ENCODE assay signal across 8 cellular contexts in genomic region chr10:7819126-7819470, GRCh38. TPM values are rescaled to one million over a fixed set of nuclear protein-coding genes. Genes with fewer than 3 reads are reported as not detected.
A peak's percentile ranks its signal among the peaks of the same experiment; 100 is the strongest.
DNase-seq lines count a peak whose midpoint lies in the region; ATAC-seq, FAIRE-seq and TF ChIP-seq lines count a peak whose summit lies in the region.

No MANE protein-coding gene starts in this region.

- no peaks in the 10 kb centered on the region for H4K20me1 ChIP-seq in GM12878 (ENCODE audit: control insufficient read depth, insufficient read depth)

- FAIRE-seq in GM12878 (lab: Jason Lieb, UNC), result peak; percentile 13
- no peak for FAIRE-seq in HTR-8/SVneo (lab: Jason Lieb, UNC)

- peak overlapping the region; percentile 80 for H3K4me2 ChIP-seq in GM12878 (ENCODE audit: control insufficient read depth, insufficient read depth)

- H3K36me3 ChIP-seq in GM12878 (ENCODE audit: control insufficient read depth in 2 of 2, insufficient read depth in 2 of 2, low read length in 1 of 2), result no peaks in the 10 kb centered on the region; a peak in 1 of 4 replicates

- BruUV-seq in GM12878 (replicated peaks; lab: Mats Ljungman, UMichigan), result no TSS peak

- CTCF ChIA-PET in GM12878 (lab: Yijun Ruan, JAX), result interaction anchor here (0.9 to 4.7 kb wide), 6 partner anchors 9 to 294 kb away, joined by 3 to 30 read pairs (median 4); partner anchors contain the start of genes ATP5F1C and KIN

- peak overlapping the region; percentile 92 to 99 for H3K4me3 Mint-ChIP-seq in CD14-positive monocyte

- POLR2A ChIA-PET in GM12878 (lab: Charles Lee), result interaction anchor here (0.5 to 2.2 kb wide), 4 partner anchors 10 to 409 kb away, joined by 3 to 16 read pairs (median 7); partner anchors contain the start of genes ATP5F1C, KIN and SFMBT2

- peaks cover 24% of the 10 kb centered on the region for H3K4me1 Mint-ChIP-seq in CD14-positive monocyte

- TF ChIP-seq CTCF in CD14-positive monocyte (IDR thresholded peaks at IDR 0.05) (peak; percentile 16), GM12878 (IDR thresholded peaks at IDR 0.05 in 2 of 3, conservative IDR thresholded peaks at IDR 0.05 in 1 of 3; ENCODE audit: control insufficient read depth in 2 of 3, extremely low read depth in 1 of 3, insufficient read depth in 1 of 3, low read depth in 3 of 3, low read length in 3 of 3) (peak; percentile 17 to 45 (median 31); a peak in 4 of 6 replicates)

- H3K4me1 ChIP-seq in GM12878 (ENCODE audit: control insufficient read depth, insufficient read depth, low read length), result no peaks in the 10 kb centered on the region

- ATAC-seq in GM18907 (IDR thresholded peaks at IDR 0.05; ENCODE audit: unreplicated experiment), result peak; percentile 48
- peak; percentile 52 for ATAC-seq in HG03108 (IDR thresholded peaks at IDR 0.05; ENCODE audit: unreplicated experiment)
- ATAC-seq in GM12878, result peak; percentile 76

- TF ChIP-seq POLR2A in GM12878 (IDR thresholded peaks at IDR 0.05; ENCODE audit: low read depth, low read length), result no peak

- in situ Hi-C loops in GM12878 (cut with MboI), result no loop called here

- peak overlapping the region; percentile 93 for H3K4me3 ChIP-seq in GM12878
- H3K4me3 ChIP-seq in iPS-11a (ENCODE audit: low read depth, low read length), result peak overlapping the region; percentile 94

- H3K79me2 ChIP-seq in GM12878 (ENCODE audit: control insufficient read depth, insufficient read depth, low read length), result peaks cover 11% of the 10 kb centered on the region

- peak overlapping the region; percentile 88 for H3K9ac ChIP-seq in GM12878 (ENCODE audit: control insufficient read depth, insufficient read depth, low read length)

- H3K9me3 Mint-ChIP-seq in CD14-positive monocyte, result no peaks in the 10 kb centered on the region

- H3K27ac Mint-ChIP-seq in CD14-positive monocyte, result peak overlapping the region; percentile 68 to 94 (median 82)

- TF ChIP-seq RAD21 in GM12878 (IDR thresholded peaks at IDR 0.05; ENCODE audit: insufficient read depth, low read depth, low read length), result no peak

- RAD21 ChIA-PET in GM12878 (lab: Charles Lee; ENCODE audit: unreplicated experiment), result interaction anchor here (2.2 to 2.3 kb wide), 2 partner anchors 31 to 294 kb away, joined by 7 read pairs; partner anchors contain the start of genes ATP5F1C and KIN

- DNase-seq in CD14-positive monocyte (ENCODE audit: low spot score), result no peak
- DNase-seq in RPMI7951 (ENCODE audit: low read depth), result peak; percentile 59
- DNase-seq in GM12878 (ENCODE audit: low read depth, low spot score), result no peak
- peak; percentile 45 for DNase-seq in renal cortical epithelial cell (ENCODE audit: low read depth)
- DNase-seq in HTR-8/SVneo (ENCODE audit: insufficient read length, low spot score), result no peak

- peak overlapping the region; percentile 75; the same call in 1 of the 2 replicates for H3K27ac ChIP-seq in GM12878 (ENCODE audit: control insufficient read depth, insufficient read depth)

- WGBS in GM12878 (ENCODE audit: insufficient coverage, insufficient replicate concordance, low lambda C conversion rate, missing lambda C conversion rate), result under 1% methylated on average over 17 of the region's 17 CpGs

- peaks cover 2 to 6% (median 4%) of the 10 kb centered on the region in 3 donors for H3K27me3 Mint-ChIP-seq in CD14-positive monocyte (ENCODE audit: low read depth in 3 of 3)

- intact Hi-C loops in CD14-positive monocyte (cut with micrococcal nuclease), result loop anchor here (2.0 kb wide), 2 partner anchors 30 to 32 kb away; partner anchors contain the start of genes ATP5F1C (in 1 of the 2) and KIN (in 1 of the 2)
- intact Hi-C loops in GM12878 (cut with micrococcal nuclease; ENCODE audit: unreplicated experiment), result no loop called here

- peaks cover 8 to 24% of the 10 kb centered on the region in 2 donors for H3K36me3 Mint-ChIP-seq in CD14-positive monocyte

- SMC1A ChIA-PET in GM12878 (lab: Charles Lee; ENCODE audit: uncharacterized antibody, unreplicated experiment), result interaction anchor here (0.7 to 2.2 kb wide), 10 partner anchors 9 to 294 kb away, joined by 3 to 9 read pairs (median 4); partner anchors contain the start of genes ATP5F1C and KIN

- TF ChIP-seq EP300 in GM12878 (IDR thresholded peaks at IDR 0.05; ENCODE audit: borderline replicate concordance in 1 of 2, control insufficient read depth in 1 of 2, low read depth in 2 of 2, low read length in 2 of 2), result no peak

- H3K9me3 ChIP-seq in GM12878 (replicated peaks; ENCODE audit: control insufficient read depth, insufficient read depth, low read length), result no peaks in the 10 kb centered on the region

- peak overlapping the region; percentile 95 for H2AFZ ChIP-seq in GM12878 (ENCODE audit: control insufficient read depth, low read depth, low read length)

- H3K27me3 ChIP-seq in GM12878 (replicated peaks in 1 of 2; ENCODE audit: control insufficient read depth in 2 of 2, insufficient read depth in 2 of 2, low read length in 1 of 2), result no peaks in the 10 kb centered on the region

TF ChIP-seq in GM12878, 131 proteins besides CTCF, POLR2A, EP300 and RAD21 (continues in another document):
- TF ChIP-seq GABPA (IDR thresholded peaks at IDR 0.05; ENCODE audit: low read depth) (no peak), SMC3 (IDR thresholded peaks at IDR 0.05; ENCODE audit: borderline replicate concordance, low read length) (peak; percentile 25; the same call in 1 of the 2 replicates), TARDBP (IDR thresholded peaks at IDR 0.05; ENCODE audit: borderline replicate concordance) (no peak), CHD1 (IDR thresholded peaks at IDR 0.05; ENCODE audit: low read depth, low read length) (no peak)

RNA-seq across cellular contexts. Expression of gene TAF3, which starts 0.8 kb away (rescaled TPM):
- polyA plus RNA-seq in CD14-positive monocyte (1 to 10 TPM; 1.6 to 3.4 TPM), GM12878 (2011; rRNA removed) (2.5 and 3.1 TPM in 2 replicates), GM12878 (2014; fragmentation: Illumina TruSeq; extraction: Trizol) (8.2 and 9.7 TPM in 2 replicates), GM12878 (2014; fragmentation: Nextera tagmentation; extraction: Ambion mirVana) (1 to 10 TPM; 2.0 to 3.0 TPM), GM12878 (2014; rRNA removed) (3.8 and 3.9 TPM in 2 replicates), GM12878 (2016; fragmentation: Nextera tagmentation; extraction: Ambion mirVana) (10 to 100 TPM in 1 of 2 experiments, 1 to 10 TPM in 1; 9.8 to 10.1 TPM)
- 1.6 and 2.5 TPM in 2 replicates for total RNA-seq in RPMI7951 (2014; rRNA removed; shearing (Covaris generic))
- total RNA-seq in GM12878 (2013; cell fraction: nucleolus; rRNA removed), result 8.4 and 8.7 TPM in 2 replicates
- total RNA-seq in GM12878 (2014; rRNA removed) (2.6 and 2.7 TPM in 2 replicates), GM12878 (2014; rRNA removed; fragmentation: Illumina TruSeq; extraction: Trizol) (3.5 and 3.7 TPM in 2 replicates), GM12878 (2021) (8.1 and 8.7 TPM in 2 replicates), renal cortical epithelial cell (0.52 and 2.5 TPM in 2 replicates)
- polyA plus RNA-seq in GM12878 (2011; ENCODE audit: low read depth), result 2.2 TPM
- 1.8 and 2.3 TPM in 2 replicates for polyA plus RNA-seq in GM12878 (2011; cell fraction: cytosol; rRNA removed)
- polyA plus RNA-seq in GM12878 (2011; cell fraction: nucleus; rRNA removed), result 2.5 and 2.6 TPM in 2 replicates
- polyA plus RNA-seq in GM12878 (2012), result 3.9 and 4.5 TPM in 2 replicates
- 2.8 and 3.6 TPM in 2 replicates for polyA minus RNA-seq in GM12878 (2011; rRNA and poly(A)+ RNA removed)
- polyA minus RNA-seq in GM12878 (2011; cell fraction: cytosol; rRNA and poly(A)+ RNA removed), result 2.0 and 2.7 TPM in 2 replicates
- polyA minus RNA-seq in GM12878 (2011; cell fraction: nucleus; rRNA and poly(A)+ RNA removed), result 5.8 and 10.3 TPM in 2 replicates

RNA-seq across cellular contexts. Expression of gene ATP5F1C, which starts 31.1 kb away (rescaled TPM):
- polyA plus RNA-seq in CD14-positive monocyte (100 to 1,000 TPM; 437 to 455 TPM), GM12878 (2011; rRNA removed) (646 and 754 TPM in 2 replicates), GM12878 (2014; fragmentation: Illumina TruSeq; extraction: Trizol) (384 and 435 TPM in 2 replicates), GM12878 (2014; fragmentation: Nextera tagmentation; extraction: Ambion mirVana) (100 to 1,000 TPM; 803 to 978 TPM), GM12878 (2014; rRNA removed) (297 and 388 TPM in 2 replicates), GM12878 (2016; fragmentation: Nextera tagmentation; extraction: Ambion mirVana) (100 to 1,000 TPM; 519 to 547 TPM)
- 525 and 547 TPM in 2 replicates for total RNA-seq in RPMI7951 (2014; rRNA removed; shearing (Covaris generic))
- total RNA-seq in GM12878 (2013; cell fraction: nucleolus; rRNA removed), result 203 and 216 TPM in 2 replicates
- total RNA-seq in GM12878 (2014; rRNA removed) (307 and 361 TPM in 2 replicates), GM12878 (2014; rRNA removed; fragmentation: Illumina TruSeq; extraction: Trizol) (346 and 348 TPM in 2 replicates), GM12878 (2021) (319 TPM in 2 replicates), renal cortical epithelial cell (410 and 438 TPM in 2 replicates)
- 208 TPM for polyA plus RNA-seq in GM12878 (2011; ENCODE audit: low read depth)
- 279 and 330 TPM in 2 replicates for polyA plus RNA-seq in GM12878 (2011; cell fraction: cytosol; rRNA removed)
- 231 and 253 TPM in 2 replicates for polyA plus RNA-seq in GM12878 (2011; cell fraction: nucleus; rRNA removed)
- polyA plus RNA-seq in GM12878 (2012), result 287 and 312 TPM in 2 replicates
- 179 and 275 TPM in 2 replicates for polyA minus RNA-seq in GM12878 (2011; rRNA and poly(A)+ RNA removed)
- polyA minus RNA-seq in GM12878 (2011; cell fraction: cytosol; rRNA and poly(A)+ RNA removed), result 107 and 110 TPM in 2 replicates
- polyA minus RNA-seq in GM12878 (2011; cell fraction: nucleus; rRNA and poly(A)+ RNA removed), result 73.9 and 87.9 TPM in 2 replicates

RNA-seq across cellular contexts. Expression of gene KIN, which starts 31.3 kb away (rescaled TPM):
- 1 to 10 TPM; 3.0 to 3.1 TPM for polyA plus RNA-seq in CD14-positive monocyte
- 19.4 and 27.5 TPM in 2 replicates for total RNA-seq in RPMI7951 (2014; rRNA removed; shearing (Covaris generic))
- 23.7 and 24.9 TPM in 2 replicates for total RNA-seq in GM12878 (2013; cell fraction: nucleolus; rRNA removed)
- 6.9 and 10.0 TPM in 2 replicates for total RNA-seq in GM12878 (2014; rRNA removed)
- 11.1 and 11.2 TPM in 2 replicates for total RNA-seq in GM12878 (2014; rRNA removed; fragmentation: Illumina TruSeq; extraction: Trizol)
- total RNA-seq in GM12878 (2021), result 6.8 and 8.3 TPM in 2 replicates
- polyA plus RNA-seq in GM12878 (2011; ENCODE audit: low read depth), result 3.5 TPM
- polyA plus RNA-seq in GM12878 (2011; rRNA removed), result 11.8 and 25.0 TPM in 2 replicates
- 2.2 and 2.3 TPM in 2 replicates for polyA plus RNA-seq in GM12878 (2011; cell fraction: cytosol; rRNA removed)
- 4.8 and 5.9 TPM in 2 replicates for polyA plus RNA-seq in GM12878 (2011; cell fraction: nucleus; rRNA removed)
- 8.6 and 9.4 TPM in 2 replicates for polyA plus RNA-seq in GM12878 (2012)
- 10.8 and 11.1 TPM in 2 replicates for polyA plus RNA-seq in GM12878 (2014; fragmentation: Illumina TruSeq; extraction: Trizol)
- polyA plus RNA-seq in GM12878 (2014; fragmentation: Nextera tagmentation; extraction: Ambion mirVana), result 10 to 100 TPM; 24.4 to 33.2 TPM
- 9.2 and 9.4 TPM in 2 replicates for polyA plus RNA-seq in GM12878 (2014; rRNA removed)
- 10 to 100 TPM; 11.5 to 14.7 TPM for polyA plus RNA-seq in GM12878 (2016; fragmentation: Nextera tagmentation; extraction: Ambion mirVana)
- polyA minus RNA-seq in GM12878 (2011; rRNA and poly(A)+ RNA removed), result 3.7 and 4.2 TPM in 2 replicates
- 1.1 and 1.9 TPM in 2 replicates for polyA minus RNA-seq in GM12878 (2011; cell fraction: cytosol; rRNA and poly(A)+ RNA removed)
- polyA minus RNA-seq in GM12878 (2011; cell fraction: nucleus; rRNA and poly(A)+ RNA removed), result 5.3 and 9.7 TPM in 2 replicates
- 7.1 and 7.6 TPM in 2 replicates for total RNA-seq in renal cortical epithelial cell

Comparison
In these comparisons a context has a peak if more than half of its experiments do, and no peak if none do; other contexts are left out.
1. DNase-seq: peak in RPMI7951 (single experiment) and renal cortical epithelial cell (single experiment); none in CD14-positive monocyte (single experiment), GM12878 (single experiment) and HTR-8/SVneo (single experiment).
2. Peak in every context shown above with its lines, with median percentiles within 50 percentile points of each other: ATAC-seq.